15 cellular contexts compared by ENCODE assay signal in genomic region chr4:6938758-6939201, GRCh38. TPM values are rescaled to one million over a fixed set of nuclear protein-coding genes. Genes with fewer than 3 reads are reported as not detected.
DNase-seq lines count a peak whose midpoint lies in the region; ATAC-seq, FAIRE-seq and TF ChIP-seq lines count a peak whose summit lies in the region.
"Had no signal": no experiment of that assay in that cellular context is flagged by ENCODE, and none has a peak within 500 bp of the region (broad histone marks: within the 10 kb centered on the region; RNA-seq: fewer than 3 reads in every experiment).

No MANE protein-coding gene starts in this region.

- H3K27me3 ChIP-seq in CD4-positive, alpha-beta memory T cell (ENCODE audit: insufficient read depth, low read length) = no peaks in the 10 kb centered on the region
- H3K27me3 ChIP-seq in GM12878 (replicated peaks in 1 of 2; ENCODE audit: control insufficient read depth in 2 of 2, insufficient read depth in 2 of 2, low read length in 1 of 2) (no peaks in the 10 kb centered on the region), HepG2 (ENCODE audit: control insufficient read depth in 1 of 2, insufficient read depth in 2 of 2, low read length in 2 of 2) (no peaks in the 10 kb centered on the region), spleen (replicated peaks in 1 of 7) (no peaks in the 10 kb centered on the region), smooth muscle cell (ENCODE audit: low read depth) (no peaks in the 10 kb centered on the region)

- no peak for DNase-seq in CD4-positive, alpha-beta memory T cell
- DNase-seq in GM12878 (ENCODE audit: low read depth, low spot score) (no peak), HepG2 (ENCODE audit: low spot score) (no peak), spleen (no peak), smooth muscle cell (lab: John Stamatoyannopoulos, UW; ENCODE audit: unreplicated experiment) (no peak), dermis blood vessel endothelial cell (no peak)
- DNase-seq: activated naive CD8-positive, alpha-beta T cell treated with anti-CD3 and anti-CD28 coated beads, Interleukin-2, amount 50 U/mL, for 24 hours; activated T-cell treated with anti-CD3 and anti-CD28 coated beads for 4 hours; DND-41; islet precursor cell; NCI-H1694 treated with DMSO at 0.1 percent for 48 hours; NCI-H526 treated with DMSO at 0.1 percent for 48 hours; stimulated activated naive CD8-positive, alpha-beta T cell treated with anti-CD3 and anti-CD28 coated beads, Interleukin-15, Interleukin-2, amounts not matched to agents 100 U/mL and 50 U/mL, for 24 hours had no signal

- H3K4me2 ChIP-seq in GM12878 (ENCODE audit: control insufficient read depth, insufficient read depth) (peak overlapping the region; percentile 0), HepG2 (ENCODE audit: low read depth, low read length) (no peak overlapping the region), smooth muscle cell (no peak overlapping the region)

- RAD21 ChIA-PET in GM12878 (lab: Charles Lee; ENCODE audit: unreplicated experiment) = interaction anchor here (1.6 kb wide), 1 partner anchor 48 kb away, joined by 6 read pairs; no protein-coding TSS in a partner anchor

- H3K4me3 ChIP-seq in CD4-positive, alpha-beta memory T cell (ENCODE audit: low read length in 2 of 2) = no peak overlapping the region
- H3K4me3 ChIP-seq in GM12878 (no peak overlapping the region), HepG2 (replicated peaks in 1 of 3; ENCODE audit: insufficient read depth in 1 of 3, low read depth in 2 of 3, low read length in 3 of 3) (no peak overlapping the region), spleen (peak overlapping the region in 2 of 8 donors; percentile 6 to 37), smooth muscle cell (no peak overlapping the region)

- BruUV-seq in GM12878 (replicated peaks; lab: Mats Ljungman, UMichigan) (no TSS peak), HepG2 (replicated peaks; lab: Mats Ljungman, UMichigan) (no TSS peak)

- H3K27ac ChIP-seq in CD4-positive, alpha-beta memory T cell (ENCODE audit: low read depth, low read length) = no peak overlapping the region
- H3K27ac ChIP-seq in GM12878 (ENCODE audit: control insufficient read depth, insufficient read depth) = no peak overlapping the region
- no peak overlapping the region for H3K27ac ChIP-seq in HepG2 (ENCODE audit: extremely low read length, insufficient read depth, low read length)
- H3K27ac ChIP-seq in spleen = peak overlapping the region in 7 of 8 donors; percentile 1 to 94 (median 66)
- no peak overlapping the region for H3K27ac ChIP-seq in smooth muscle cell (ENCODE audit: low read depth)

- H4K20me1 ChIP-seq in GM12878 (ENCODE audit: control insufficient read depth, insufficient read depth) (no peaks in the 10 kb centered on the region), HepG2 (ENCODE audit: insufficient read depth, low read length) (0 out of 2 replicates have a peak, but pooled peaks cover 3% of the 10 kb centered on the region), smooth muscle cell (ENCODE audit: low read depth) (no peaks in the 10 kb centered on the region)

- H3K4me1 ChIP-seq in CD4-positive, alpha-beta memory T cell (ENCODE audit: insufficient read depth, low read length) = peaks cover 74% of the 10 kb centered on the region
- H3K4me1 ChIP-seq in GM12878 (ENCODE audit: control insufficient read depth, insufficient read depth, low read length) (peaks cover 55% of the 10 kb centered on the region), HepG2 (ENCODE audit: insufficient read depth, low read length) (peaks cover 65% of the 10 kb centered on the region), spleen (peaks cover 63 to 94% (median 74%) of the 10 kb centered on the region in 6 donors), smooth muscle cell (ENCODE audit: low read depth) (peaks cover 20% of the 10 kb centered on the region)

- 51% methylated on average over 16 of the region's 16 CpGs for WGBS in GM12878 (ENCODE audit: insufficient coverage, insufficient replicate concordance, low lambda C conversion rate, missing lambda C conversion rate)
- 95% methylated on average over 7 of the region's 16 CpGs for WGBS in HepG2 (ENCODE audit: low lambda C conversion rate)
- WGBS in spleen, 5 donors = 41 to 60% (median 49%) methylated on average over 8 to 16 of the region's 16 CpGs
- WGBS in smooth muscle cell (ENCODE audit: low lambda C conversion rate) = 67% methylated on average over 16 of the region's 16 CpGs

- TF ChIP-seq CTCF in GM12878 (IDR thresholded peaks at IDR 0.05 in 2 of 3, conservative IDR thresholded peaks at IDR 0.05 in 1 of 3; ENCODE audit: control insufficient read depth in 2 of 3, extremely low read depth in 1 of 3, insufficient read depth in 1 of 3, low read depth in 3 of 3, low read length in 3 of 3) (no peak), HepG2 (CRISPR knock-in tag; IDR thresholded peaks at IDR 0.05) (no peak), spleen (IDR thresholded peaks at IDR 0.05 in 8 of 11, conservative IDR thresholded peaks at IDR 0.05 in 3 of 11) (no peak), smooth muscle cell (IDR thresholded peaks at IDR 0.05; ENCODE audit: borderline replicate concordance, insufficient read depth, poor library complexity, severe bottlenecking) (no peak)

- SMC1A ChIA-PET in GM12878 (lab: Charles Lee; ENCODE audit: uncharacterized antibody, unreplicated experiment) = no interaction called here

- no peaks in the 10 kb centered on the region for H3K27me3 Mint-ChIP-seq in CD4-positive, alpha-beta memory T cell
- H3K27me3 Mint-ChIP-seq: activated naive CD8-positive, alpha-beta T cell treated with anti-CD3 and anti-CD28 coated beads, Interleukin-2, amount 50 U/mL, for 24 hours had no signal

- H3K9ac ChIP-seq in GM12878 (ENCODE audit: control insufficient read depth, insufficient read depth, low read length) (no peak overlapping the region), HepG2 (ENCODE audit: insufficient read depth, low read depth, low read length) (no peak overlapping the region), smooth muscle cell (ENCODE audit: low read depth) (no peak overlapping the region)

- no peak overlapping the region for H2AFZ ChIP-seq in GM12878 (ENCODE audit: control insufficient read depth, low read depth, low read length)
- H2AFZ ChIP-seq in HepG2 (ENCODE audit: low read length) = no peak overlapping the region
- no peak overlapping the region for H2AFZ ChIP-seq in smooth muscle cell (ENCODE audit: low read depth)

- ATAC-seq in GM12878 (no peak), HepG2 (no peak), GM21529 (IDR thresholded peaks at IDR 0.05; ENCODE audit: unreplicated experiment) (no peak), GM18858 (IDR thresholded peaks at IDR 0.05; ENCODE audit: unreplicated experiment) (no peak)
- ATAC-seq: activated naive CD8-positive, alpha-beta T cell treated with anti-CD3 and anti-CD28 coated beads, Interleukin-2, amount 50 U/mL, for 24 hours; stimulated activated naive CD8-positive, alpha-beta T cell treated with anti-CD3 and anti-CD28 coated beads, Interleukin-15, Interleukin-2, amounts not matched to agents 100 U/mL and 50 U/mL, for 24 hours had no signal

- H3K9me3 Mint-ChIP-seq in CD4-positive, alpha-beta memory T cell = peaks cover 0 to 2% (median 0%) of the 10 kb centered on the region in 8 donors
- H3K9me3 Mint-ChIP-seq: activated naive CD8-positive, alpha-beta T cell treated with anti-CD3 and anti-CD28 coated beads, Interleukin-2, amount 50 U/mL, for 24 hours had no signal

- H3K27ac Mint-ChIP-seq in CD4-positive, alpha-beta memory T cell = peak overlapping the region in 5 of 7 donors; percentile 60 to 98 (median 77)
- H3K27ac Mint-ChIP-seq: activated naive CD8-positive, alpha-beta T cell treated with anti-CD3 and anti-CD28 coated beads, Interleukin-2, amount 50 U/mL, for 24 hours had no signal

- no peaks in the 10 kb centered on the region for H3K36me3 ChIP-seq in CD4-positive, alpha-beta memory T cell (ENCODE audit: insufficient read depth, low read length)
- H3K36me3 ChIP-seq in GM12878 (ENCODE audit: control insufficient read depth in 2 of 2, insufficient read depth in 2 of 2, low read length in 1 of 2) = peaks cover 0 to 2% of the 10 kb centered on the region in 2 experiments; a peak in 1 of 4 replicates
- H3K36me3 ChIP-seq in HepG2 (replicated peaks in 1 of 2; ENCODE audit: control insufficient read depth in 1 of 2, insufficient read depth in 2 of 2, low read length in 2 of 2) = peaks cover 7 to 36% of the 10 kb centered on the region in 2 experiments; a peak in 4 of 5 replicates
- H3K36me3 ChIP-seq in spleen = peaks cover 0 to 9% (median 0%) of the 10 kb centered on the region in 6 donors
- H3K36me3 ChIP-seq in smooth muscle cell (ENCODE audit: low read depth) = no peaks in the 10 kb centered on the region

- in situ Hi-C loops in GM12878 (cut with MboI) = no loop called here
- in situ Hi-C loops in HepG2 (cut with HindIII; ENCODE audit: extremely low pct_ligation_motif_present, low pct_unique_long_range_greater_than_20kb) = no loop called here

- CTCF ChIA-PET in CD4-positive, alpha-beta memory T cell (lab: Charles Lee; ENCODE audit: partially characterized antibody) = interaction anchor here (1.7 kb wide), 1 partner anchor 30 kb away, joined by 4 read pairs; no protein-coding TSS in a partner anchor
- CTCF ChIA-PET in GM12878 (lab: Yijun Ruan, JAX) (interaction anchor here (1.6 kb wide), 1 partner anchor 35 kb away, joined by 6 read pairs; no protein-coding TSS in a partner anchor), HepG2 (lab: Yijun Ruan, JAX; ENCODE audit: low intra/inter-chr PET ratio, low total read pairs) (no interaction called here)

- intact Hi-C loops in CD4-positive, alpha-beta memory T cell (cut with micrococcal nuclease) = no loop called here
- intact Hi-C loops in GM12878 (cut with micrococcal nuclease; ENCODE audit: unreplicated experiment) = no loop called here
- intact Hi-C loops in HepG2 (cut with micrococcal nuclease; ENCODE audit: unreplicated experiment) = no loop called here
- intact Hi-C loops in spleen (cut with DNase I; ENCODE audit: low total_unique reads) = no loop called here

- TF ChIP-seq POLR2A in GM12878 (IDR thresholded peaks at IDR 0.05; ENCODE audit: low read depth, low read length) (no peak), HepG2 (IDR thresholded peaks at IDR 0.05; ENCODE audit: insufficient read depth in 1 of 2, low read depth in 2 of 2, low read length in 2 of 2) (no peak), spleen (IDR thresholded peaks at IDR 0.05) (no peak)

- POLR2A ChIA-PET in CD4-positive, alpha-beta memory T cell (lab: Charles Lee; ENCODE audit: partially characterized antibody) = interaction anchor here (1.5 kb wide), 1 partner anchor 11 kb away, joined by 7 read pairs; no protein-coding TSS in a partner anchor
- POLR2A ChIA-PET in GM12878 (lab: Charles Lee) = interaction anchor here (1.3 kb wide), 1 partner anchor 25 kb away, joined by 3 read pairs; no protein-coding TSS in a partner anchor
- POLR2A ChIA-PET in HepG2 (lab: Yijun Ruan, JAX) = no interaction called here

- H3F3A ChIP-seq in smooth muscle cell (ENCODE audit: low read depth) = peaks cover 22% of the 10 kb centered on the region

- TF ChIP-seq EP300 in GM12878 (IDR thresholded peaks at IDR 0.05; ENCODE audit: borderline replicate concordance in 1 of 2, control insufficient read depth in 1 of 2, low read depth in 2 of 2, low read length in 2 of 2) = no peak
- TF ChIP-seq EP300 in HepG2 (IDR thresholded peaks at IDR 0.05; ENCODE audit: low read depth in 2 of 2, low read length in 2 of 2) = no peak
- no peak for TF ChIP-seq EP300 in HepG2 (CRISPR knock-in tag; IDR thresholded peaks at IDR 0.05; ENCODE audit: borderline replicate concordance)

- peaks cover 55 to 93% (median 75%) of the 10 kb centered on the region in 4 donors for H3K4me1 Mint-ChIP-seq in CD4-positive, alpha-beta memory T cell

- no peak for TF ChIP-seq RAD21 in GM12878 (IDR thresholded peaks at IDR 0.05; ENCODE audit: insufficient read depth, low read depth, low read length)
- no peak for TF ChIP-seq RAD21 in HepG2 (CRISPR knock-in tag; IDR thresholded peaks at IDR 0.05)

- H3K4me3 Mint-ChIP-seq in CD4-positive, alpha-beta memory T cell = no peak overlapping the region
- H3K4me3 Mint-ChIP-seq: activated naive CD8-positive, alpha-beta T cell treated with anti-CD3 and anti-CD28 coated beads, Interleukin-2, amount 50 U/mL, for 24 hours had no signal

- FAIRE-seq in GM12878 (lab: Jason Lieb, UNC) (no peak), HepG2 (lab: Jason Lieb, UNC) (no peak)

- H3K79me2 ChIP-seq in GM12878 (ENCODE audit: control insufficient read depth, insufficient read depth, low read length) (peaks cover 9% of the 10 kb centered on the region), HepG2 (ENCODE audit: insufficient read depth, low read length) (peaks cover 92% of the 10 kb centered on the region), smooth muscle cell (ENCODE audit: low read depth) (peaks cover 12% of the 10 kb centered on the region)

- no peaks in the 10 kb centered on the region for H3K9me3 ChIP-seq in CD4-positive, alpha-beta memory T cell (ENCODE audit: control insufficient read depth in 1 of 2, low read length in 2 of 2)
- H3K9me3 ChIP-seq in GM12878 (replicated peaks; ENCODE audit: control insufficient read depth, insufficient read depth, low read length) (no peaks in the 10 kb centered on the region; the same call in 2 of the 3 replicates), HepG2 (ENCODE audit: low read length) (no peaks in the 10 kb centered on the region), spleen (no peaks in the 10 kb centered on the region), smooth muscle cell (replicated peaks; ENCODE audit: low read depth) (no peaks in the 10 kb centered on the region)

- H3K36me3 Mint-ChIP-seq in CD4-positive, alpha-beta memory T cell = peaks cover 10 to 11% of the 10 kb centered on the region in 2 donors

RNA-seq across cellular contexts. Expression of gene TBC1D14, which starts 29.2 kb away (rescaled TPM):
- 10 to 100 TPM; 73.7 to 80.7 TPM for total RNA-seq in CD4-positive, alpha-beta memory T cell
- 10 to 100 TPM; 40.7 to 52.2 TPM for polyA plus RNA-seq in CD4-positive, alpha-beta memory T cell
- 34.3 and 34.9 TPM in 2 replicates for total RNA-seq in GM12878 (2013; cell fraction: nucleolus; rRNA removed)
- total RNA-seq in GM12878 (2014; rRNA removed) = 39.3 and 40.6 TPM in 2 replicates
- total RNA-seq in GM12878 (2014; rRNA removed; fragmentation: Illumina TruSeq; extraction: Trizol) = 31.6 and 33.1 TPM in 2 replicates
- total RNA-seq in GM12878 (2021) = 32.1 and 38.1 TPM in 2 replicates
- 13.2 TPM for polyA plus RNA-seq in GM12878 (2011; ENCODE audit: low read depth)
- polyA plus RNA-seq in GM12878 (2011; rRNA removed) = 23.3 and 27.3 TPM in 2 replicates
- polyA plus RNA-seq in GM12878 (2011; cell fraction: cytosol; rRNA removed) = 26.0 and 27.3 TPM in 2 replicates
- polyA plus RNA-seq in GM12878 (2011; cell fraction: nucleus; rRNA removed) = 21.3 and 25.6 TPM in 2 replicates
- 17.7 TPM in 2 replicates for polyA plus RNA-seq in GM12878 (2012)
- 21.3 and 30.1 TPM in 2 replicates for polyA plus RNA-seq in GM12878 (2014; fragmentation: Illumina TruSeq; extraction: Trizol)
- 1 to 10 TPM in 1 of 2 experiments, under 1 TPM in 1; 0.87 to 1.1 TPM for polyA plus RNA-seq in GM12878 (2014; fragmentation: Nextera tagmentation; extraction: Ambion mirVana)
- 32.9 and 33.9 TPM in 2 replicates for polyA plus RNA-seq in GM12878 (2014; rRNA removed)
- 10 to 100 TPM; 29.0 to 30.0 TPM for polyA plus RNA-seq in GM12878 (2016; fragmentation: Nextera tagmentation; extraction: Ambion mirVana)
- 22.7 and 28.6 TPM in 2 replicates for polyA minus RNA-seq in GM12878 (2011; rRNA and poly(A)+ RNA removed)
- polyA minus RNA-seq in GM12878 (2011; cell fraction: cytosol; rRNA and poly(A)+ RNA removed) = 9.1 and 13.3 TPM in 2 replicates
- polyA minus RNA-seq in GM12878 (2011; cell fraction: nucleus; rRNA and poly(A)+ RNA removed) = 10.4 and 17.0 TPM in 2 replicates
- 46.5 and 53.3 TPM in 2 replicates for total RNA-seq in HepG2 (2016; rRNA removed; fragmentation: Illumina TruSeq; extraction: Trizol)
- 65.4 and 73.2 TPM in 2 replicates for total RNA-seq in HepG2 (2016; cell fraction: cytosol; rRNA removed; fragmentation: Illumina TruSeq; extraction: Trizol; ENCODE audit: low read depth)
- 45.9 and 47.6 TPM in 2 replicates for total RNA-seq in HepG2 (2016; cell fraction: insoluble cytoplasmic fraction; rRNA removed; fragmentation: Illumina TruSeq; extraction: Trizol)
- total RNA-seq in HepG2 (2016; cell fraction: membrane; rRNA removed; fragmentation: Illumina TruSeq; extraction: Trizol) = 39.0 and 41.3 TPM in 2 replicates
- total RNA-seq in HepG2 (2016; cell fraction: nucleus; rRNA removed; fragmentation: Illumina TruSeq; extraction: Trizol) = 38.2 and 42.5 TPM in 2 replicates
- 29.5 and 31.8 TPM in 2 replicates for polyA plus RNA-seq in HepG2 (2011; rRNA removed)
- polyA plus RNA-seq in HepG2 (2011; cell fraction: cytosol; rRNA removed) = 29.0 and 31.7 TPM in 2 replicates
- 29.6 and 30.6 TPM in 2 replicates for polyA plus RNA-seq in HepG2 (2011; cell fraction: nucleus; rRNA removed)
- polyA plus RNA-seq in HepG2 (2012) = 31.1 and 34.7 TPM in 2 replicates
- polyA plus RNA-seq in HepG2 (2016; cell fraction: cytosol; fragmentation: Illumina TruSeq; extraction: Trizol; ENCODE audit: low read depth) = 5.0 TPM in 2 replicates
- 34.0 and 38.1 TPM in 2 replicates for polyA plus RNA-seq in HepG2 (2016; cell fraction: insoluble cytoplasmic fraction; fragmentation: Illumina TruSeq; extraction: Trizol; ENCODE audit: low read depth)
- 15.8 and 17.3 TPM in 2 replicates for polyA plus RNA-seq in HepG2 (2016; cell fraction: membrane; fragmentation: Illumina TruSeq; extraction: Trizol; ENCODE audit: low read depth)
- polyA plus RNA-seq in HepG2 (2016; cell fraction: nucleus; fragmentation: Illumina TruSeq; extraction: Trizol; ENCODE audit: insufficient read depth, low read depth) = 42.2 and 45.1 TPM in 2 replicates
- 34.1 and 63.3 TPM in 2 replicates for polyA minus RNA-seq in HepG2 (2011; rRNA and poly(A)+ RNA removed; ENCODE audit: low replicate concordance)
- 21.7 and 28.5 TPM in 2 replicates for polyA minus RNA-seq in HepG2 (2011; cell fraction: cytosol; rRNA and poly(A)+ RNA removed)
- 25.8 and 31.3 TPM in 2 replicates for polyA minus RNA-seq in HepG2 (2011; cell fraction: nucleus; rRNA and poly(A)+ RNA removed)
- total RNA-seq in spleen = 100 to 1,000 TPM in 1 of 7 donors, 10 to 100 TPM in 6; 45.7 to 114 (median 79.2) TPM
- 10 to 100 TPM; 13.7 to 24.0 (median 18.2) TPM for polyA plus RNA-seq in spleen
- 24.4 and 31.6 TPM in 2 replicates for total RNA-seq in smooth muscle cell
- 13.0 and 20.9 TPM in 2 replicates for polyA plus RNA-seq in smooth muscle cell
- total RNA-seq in dermis blood vessel endothelial cell = 28.2 and 30.0 TPM in 2 replicates

Comparison
In these comparisons a context has a peak if more than half of its experiments do, and no peak if none do; other contexts are left out.
1. H3K27ac ChIP-seq: peak in spleen (7 of 8); none in CD4-positive, alpha-beta memory T cell (single experiment), GM12878 (single experiment), HepG2 (single experiment) and smooth muscle cell (single experiment).